In genomic region chr14:37615582-37616289, GRCh38 we compare ENCODE assay signal across 1 cellular context.
TF ChIP-seq lines count a peak whose summit lies in the region.

No MANE protein-coding gene starts in this region.

TF ChIP-seq in HepG2, 621 proteins besides CTCF, POLR2A, EP300 and RAD21 (continued from another document):
- TF ChIP-seq HOMEZ (CRISPR knock-in tag; IDR thresholded peaks at IDR 0.05; ENCODE audit: low read depth) (peak; percentile 72; the same call in 1 of the 2 replicates), CENPX (CRISPR knock-in tag; IDR thresholded peaks at IDR 0.05) (no peak), ZMYM4 (CRISPR knock-in tag; IDR thresholded peaks at IDR 0.05) (peak; percentile 58), ZKSCAN1 (IDR thresholded peaks at IDR 0.05; ENCODE audit: low read length) (no peak), NBN (conservative IDR thresholded peaks at IDR 0.05) (no peak), PPARG (CRISPR knock-in tag; conservative IDR thresholded peaks at IDR 0.05) (0 out of 2 replicates have a peak, but pooled peaks have one; percentile 9), ZBTB37 (CRISPR knock-in tag; IDR thresholded peaks at IDR 0.05) (no peak)
